Comparison of ENCODE assay signal across 18 cellular contexts in the genomic region with DNA sequence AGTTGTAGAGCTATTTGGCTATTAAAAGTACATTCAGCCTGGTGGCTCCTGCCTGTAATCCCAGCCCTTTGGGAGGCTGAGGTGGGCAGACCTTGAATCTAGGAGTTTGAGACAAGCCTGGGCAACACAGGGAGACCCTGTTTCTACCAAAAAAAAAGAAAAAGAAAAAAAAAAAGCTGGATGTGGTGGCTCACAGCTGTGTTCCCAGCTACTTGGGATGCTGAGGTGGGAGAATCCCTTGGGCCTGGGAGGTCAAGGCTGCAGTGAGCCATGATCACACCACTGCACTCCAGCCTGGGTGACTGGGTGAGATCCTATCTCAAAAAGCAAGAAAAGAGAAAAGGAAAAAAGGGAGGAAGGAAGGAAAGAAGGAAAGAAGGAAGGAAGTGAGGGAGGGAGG. TPM values are rescaled to one million over a fixed set of nuclear protein-coding genes. Genes with fewer than 3 reads are reported as not detected.
DNase-seq lines count a peak whose midpoint lies in the region; ATAC-seq and TF ChIP-seq lines count a peak whose summit lies in the region.
"Had no signal": no experiment of that assay in that cellular context is flagged by ENCODE, and none has a peak within 500 bp of the region (broad histone marks: within the 10 kb centered on the region; RNA-seq: fewer than 3 reads in every experiment).

No MANE protein-coding gene starts in this region.

- H3K4me1 ChIP-seq in HEK293 (ENCODE audit: control insufficient read depth, insufficient read depth, low read length) (peaks cover 3% of the 10 kb centered on the region; the same call in 1 of the 2 replicates), SJCRH30 (peaks cover 30% of the 10 kb centered on the region), mucosa of rectum (ENCODE audit: control insufficient read depth in 2 of 2, insufficient read depth in 2 of 2, low read length in 2 of 2) (peaks cover 10 to 29% of the 10 kb centered on the region in 2 donors), upper lobe of left lung (no peaks in the 10 kb centered on the region)
- H3K4me1 ChIP-seq: BE2C, HAP-1 had no signal

- H3K27me3 ChIP-seq in SJCRH30, result no peaks in the 10 kb centered on the region
- H3K27me3 ChIP-seq in mucosa of rectum (ENCODE audit: control insufficient read depth in 2 of 2, insufficient read depth in 2 of 2, low read length in 2 of 2), result peaks cover 0 to 2% of the 10 kb centered on the region in 2 donors
- no peaks in the 10 kb centered on the region for H3K27me3 ChIP-seq in upper lobe of left lung
- H3K27me3 ChIP-seq: BE2C had no signal

- H3K9me3 ChIP-seq in HEK293 (ENCODE audit: control insufficient read depth, insufficient read depth, low read depth, low read length), result no peaks in the 10 kb centered on the region
- no peaks in the 10 kb centered on the region; the same call in 1 of the 2 replicates for H3K9me3 ChIP-seq in SJCRH30 (replicated peaks)
- peaks cover 0 to 2% of the 10 kb centered on the region in 2 donors for H3K9me3 ChIP-seq in mucosa of rectum (ENCODE audit: control insufficient read depth in 2 of 2, low read length in 2 of 2)
- H3K9me3 ChIP-seq in upper lobe of left lung, result no peaks in the 10 kb centered on the region
- H3K9me3 ChIP-seq: BE2C, HAP-1 had no signal

- H3K27ac ChIP-seq in HEK293 (ENCODE audit: extremely low read depth, low read depth, low read length) (no peak overlapping the region), SJCRH30 (peak overlapping the region; percentile 61), mucosa of rectum (ENCODE audit: low read depth in 2 of 2, low read length in 2 of 2) (peak overlapping the region; percentile 83 to 87), upper lobe of left lung (peak overlapping the region in 1 of 4 donors; percentile 37)
- H3K27ac ChIP-seq: GM23248, HL-60 had no signal

- H3K36me3 ChIP-seq in HEK293 (ENCODE audit: control insufficient read depth in 2 of 2, insufficient read depth in 1 of 2, low read length in 2 of 2) (no peaks in the 10 kb centered on the region), SJCRH30 (no peaks in the 10 kb centered on the region), mucosa of rectum (ENCODE audit: control insufficient read depth in 2 of 2, insufficient read depth in 2 of 2, low read length in 2 of 2) (no peaks in the 10 kb centered on the region), upper lobe of left lung (no peaks in the 10 kb centered on the region)
- H3K36me3 ChIP-seq: BE2C, HAP-1 had no signal

- no peak for TF ChIP-seq POLR2A in upper lobe of left lung (IDR thresholded peaks at IDR 0.05)

- CTCF ChIA-PET in HEK293 (lab: Yijun Ruan, JAX), result interaction anchor here (0.7 to 2.7 kb wide), 8 partner anchors 8 to 288 kb away, joined by 3 to 14 read pairs (median 3); no protein-coding TSS in a partner anchor

- TF ChIP-seq CTCF in HEK293 (tag by site-specific recombination; IDR thresholded peaks at IDR 0.05), result no peak
- TF ChIP-seq CTCF in upper lobe of left lung (IDR thresholded peaks at IDR 0.05), result no peak

- DNase-seq in SJCRH30 (peak; percentile 68 to 71), NCI-H82 (lab: John Stamatoyannopoulos, UW) (no peak), upper lobe of left lung (no peak)
- DNase-seq in activated CD4-positive, alpha-beta T cell treated with anti-CD3 and anti-CD28 coated beads, Interleukin-2, amount 50 U/mL, for 1 hour, result no peak
- DNase-seq: ACHN; BE2C; C1 segment of cervical spinal cord; CD8-positive, alpha-beta memory T cell; COR-L47; GM23248 had no signal

- POLR2A ChIA-PET in HEK293 (lab: Yijun Ruan, JAX), result interaction anchor here (1.5 kb wide), 1 partner anchor 31 kb away, joined by 8 read pairs; a partner anchor contains a TSS

- no peak for ATAC-seq in upper lobe of left lung (ENCODE audit: low FRiP score in 2 of 2)
- no peak for ATAC-seq in GM18858 (IDR thresholded peaks at IDR 0.05; ENCODE audit: unreplicated experiment)

- peak overlapping the region in 1 of 2 donors; percentile 62 for H3K9ac ChIP-seq in mucosa of rectum (ENCODE audit: low read depth in 1 of 2, low read length in 2 of 2)
- H3K9ac ChIP-seq: GM23248 had no signal

- H3K4me3 ChIP-seq in HEK293 (ENCODE audit: low read depth, low read length) (no peak overlapping the region), SJCRH30 (no peak overlapping the region), mucosa of rectum (ENCODE audit: low read length in 2 of 2) (no peak overlapping the region), upper lobe of left lung (no peak overlapping the region)
- H3K4me3 ChIP-seq: GM23248, HAP-1 had no signal

- no peak for TF ChIP-seq EP300 in upper lobe of left lung (IDR thresholded peaks at IDR 0.05)

TF ChIP-seq in HEK293, 187 proteins besides CTCF, POLR2A, EP300 and RAD21:
- no peak for TF ChIP-seq SETDB1 (IDR thresholded peaks at IDR 0.05; ENCODE audit: insufficient read length, low read length)
- TF ChIP-seq, protein P1, sequence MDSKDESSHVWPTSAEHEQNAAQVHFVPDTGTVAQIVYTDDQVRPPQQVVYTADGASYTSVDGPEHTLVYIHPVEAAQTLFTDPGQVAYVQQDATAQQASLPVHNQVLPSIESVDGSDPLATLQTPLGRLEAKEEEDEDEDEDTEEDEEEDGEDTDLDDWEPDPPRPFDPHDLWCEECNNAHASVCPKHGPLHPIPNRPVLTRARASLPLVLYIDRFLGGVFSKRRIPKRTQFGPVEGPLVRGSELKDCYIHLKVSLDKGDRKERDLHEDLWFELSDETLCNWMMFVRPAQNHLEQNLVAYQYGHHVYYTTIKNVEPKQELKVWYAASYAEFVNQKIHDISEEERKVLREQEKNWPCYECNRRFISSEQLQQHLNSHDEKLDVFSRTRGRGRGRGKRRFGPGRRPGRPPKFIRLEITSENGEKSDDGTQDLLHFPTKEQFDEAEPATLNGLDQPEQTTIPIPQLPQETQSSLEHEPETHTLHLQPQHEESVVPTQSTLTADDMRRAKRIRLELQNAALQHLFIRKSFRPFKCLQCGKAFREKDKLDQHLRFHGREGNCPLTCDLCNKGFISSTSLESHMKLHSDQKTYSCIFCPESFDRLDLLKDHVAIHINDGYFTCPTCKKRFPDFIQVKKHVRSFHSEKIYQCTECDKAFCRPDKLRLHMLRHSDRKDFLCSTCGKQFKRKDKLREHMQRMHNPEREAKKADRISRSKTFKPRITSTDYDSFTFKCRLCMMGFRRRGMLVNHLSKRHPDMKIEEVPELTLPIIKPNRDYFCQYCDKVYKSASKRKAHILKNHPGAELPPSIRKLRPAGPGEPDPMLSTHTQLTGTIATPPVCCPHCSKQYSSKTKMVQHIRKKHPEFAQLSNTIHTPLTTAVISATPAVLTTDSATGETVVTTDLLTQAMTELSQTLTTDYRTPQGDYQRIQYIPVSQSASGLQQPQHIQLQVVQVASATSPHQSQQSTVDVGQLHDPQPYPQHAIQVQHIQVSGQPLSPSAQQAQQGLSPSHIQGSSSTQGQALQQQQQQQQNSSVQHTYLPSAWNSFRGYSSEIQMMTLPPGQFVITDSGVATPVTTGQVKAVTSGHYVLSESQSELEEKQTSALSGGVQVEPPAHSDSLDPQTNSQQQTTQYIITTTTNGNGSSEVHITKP (tag by site-specific recombination; IDR thresholded peaks at IDR 0.05), result 0 out of 2 replicates have a peak, but pooled peaks have one; percentile 1

RNA-seq across cellular contexts. Expression of a gene that starts 9.6 kb away (rescaled TPM):
- total RNA-seq in SJCRH30 (2014; rRNA removed; shearing (Covaris generic)), result 0.24 TPM in 1 of 2 replicates, not detected in the other
- not detected for total RNA-seq in upper lobe of left lung
- total RNA-seq: CD4-positive, CD25-positive, alpha-beta regulatory T cell; CD8-positive, alpha-beta memory T cell; GM23248; H4; HT1080 had no signal

RNA-seq across cellular contexts. Expression of a gene that starts 30.7 kb away (rescaled TPM):
- 25.5 and 25.7 TPM in 2 replicates for total RNA-seq in SJCRH30 (2014; rRNA removed; shearing (Covaris generic))
- total RNA-seq in upper lobe of left lung, result 100 to 1,000 TPM; 145 to 351 (median 208) TPM
- total RNA-seq: CD4-positive, CD25-positive, alpha-beta regulatory T cell; CD8-positive, alpha-beta memory T cell; GM23248; HT1080 had no signal

Comparison
In these comparisons a context has a peak if more than half of its experiments do, and no peak if none do; other contexts are left out.
1. DNase-seq: peak in SJCRH30 (2 of 2); none in NCI-H82 (single experiment), activated CD4-positive, alpha-beta T cell treated with anti-CD3 and anti-CD28 coated beads, Interleukin-2, amount 50 U/mL, for 1 hour (single experiment) and upper lobe of left lung (0 of 2).